ENCODE assay signal across 1 cellular context in the genomic region with DNA sequence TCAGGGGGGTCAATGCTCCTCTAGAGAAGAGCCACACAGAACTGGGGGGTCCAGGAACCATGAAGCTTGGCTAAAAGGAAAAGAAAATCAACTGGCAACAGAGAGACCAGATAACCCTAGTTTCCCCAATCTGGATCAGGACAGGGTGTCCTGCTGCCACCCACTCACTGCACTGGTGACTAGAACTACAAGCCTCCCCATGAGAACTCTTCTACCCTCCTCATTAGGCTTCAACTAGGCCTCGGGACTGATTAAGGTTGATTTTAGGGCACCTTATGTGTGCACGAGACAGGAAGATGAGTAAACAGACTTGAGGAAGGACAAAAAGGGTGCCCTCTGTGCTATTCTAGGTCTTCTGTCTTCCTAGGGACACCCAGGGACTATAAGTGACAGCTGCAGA.
TF ChIP-seq lines count a peak whose summit lies in the region.

No MANE protein-coding gene starts in this region.

TF ChIP-seq in GM12891, 5 proteins besides CTCF, POLR2A, EP300 and RAD21:
- TF ChIP-seq SPI1 (IDR thresholded peaks at IDR 0.05; ENCODE audit: low read depth, low read length) (no peak), POU2F2 (IDR thresholded peaks at IDR 0.05; ENCODE audit: low read depth, low read length) (no peak), POLR2AphosphoS5 (IDR thresholded peaks at IDR 0.05; ENCODE audit: low read depth, low read length) (no peak), PAX5 (IDR thresholded peaks at IDR 0.05; ENCODE audit: insufficient read depth, low read length, severe bottlenecking) (no peak), TAF1 (IDR thresholded peaks at IDR 0.05; ENCODE audit: low read depth, low read length) (no peak)
TF ChIP-seq in GM12891: peak in this region for 0.
